Comparison of ENCODE assay signal across 1 cellular context in the genomic region with DNA sequence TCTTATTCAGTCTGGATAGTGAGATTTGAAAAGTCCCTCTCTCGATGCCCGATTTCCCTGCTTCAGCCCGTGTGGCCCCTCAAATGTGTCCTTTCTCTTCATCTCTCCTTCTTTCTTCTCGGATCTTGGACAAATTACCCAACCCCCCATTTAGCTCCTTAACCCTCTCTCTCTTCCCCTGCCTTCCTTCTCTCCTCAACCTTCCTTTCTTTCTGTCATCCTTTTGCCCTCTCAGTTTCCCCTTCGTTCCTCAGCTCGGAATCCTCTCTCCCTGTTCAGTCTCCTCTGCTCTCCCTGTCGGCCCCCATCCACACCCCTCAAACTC.
TF ChIP-seq lines count a peak whose summit lies in the region.

No MANE protein-coding gene starts in this region.

TF ChIP-seq in H1, 55 proteins besides CTCF, POLR2A, EP300 and RAD21:
- TF ChIP-seq RBBP5 (IDR thresholded peaks at IDR 0.05; ENCODE audit: borderline replicate concordance, low read depth, low read length) (no peak), NRF1 (IDR thresholded peaks at IDR 0.05; ENCODE audit: low read depth, low read length) (no peak), RFX5 (IDR thresholded peaks at IDR 0.05; ENCODE audit: borderline replicate concordance, low read depth, low read length) (no peak), POU5F1 (IDR thresholded peaks at IDR 0.05; ENCODE audit: low read depth, low read length) (no peak), TEAD4 (IDR thresholded peaks at IDR 0.05; ENCODE audit: low read depth, low read length) (no peak), BRCA1 (IDR thresholded peaks at IDR 0.05; ENCODE audit: low read depth, low read length) (no peak), CEBPB (IDR thresholded peaks at IDR 0.05; ENCODE audit: low read depth, low read length) (no peak), RNF2 (IDR thresholded peaks at IDR 0.05; ENCODE audit: borderline replicate concordance, low read depth, low read length, missing control alignments, poor library complexity, severe bottlenecking) (no peak), TBP (IDR thresholded peaks at IDR 0.05; ENCODE audit: low read depth, low read length) (no peak), CBX8 (IDR thresholded peaks at IDR 0.05; ENCODE audit: borderline replicate concordance, low read depth, low read length) (no peak), CTBP2 (IDR thresholded peaks at IDR 0.05; ENCODE audit: borderline replicate concordance, insufficient read depth, insufficient read length, low read length) (no peak), SIRT6 (IDR thresholded peaks at IDR 0.05; ENCODE audit: low read length) (no peak), CHD1 (IDR thresholded peaks at IDR 0.05; ENCODE audit: low read depth, low read length) (no peak), NANOG (IDR thresholded peaks at IDR 0.05; ENCODE audit: insufficient read depth, low read depth, low read length, poor library complexity, severe bottlenecking) (no peak), JUN (IDR thresholded peaks at IDR 0.05; ENCODE audit: low read depth, low read length) (no peak), KDM4A (IDR thresholded peaks at IDR 0.05; ENCODE audit: low read depth, low read length, severe bottlenecking) (no peak), FOSL1 (IDR thresholded peaks at IDR 0.05; ENCODE audit: insufficient read depth, low read depth, low read length) (no peak), KDM1A (IDR thresholded peaks at IDR 0.05; ENCODE audit: borderline replicate concordance, low read length) (no peak)
- TF ChIP-seq, protein P1, sequence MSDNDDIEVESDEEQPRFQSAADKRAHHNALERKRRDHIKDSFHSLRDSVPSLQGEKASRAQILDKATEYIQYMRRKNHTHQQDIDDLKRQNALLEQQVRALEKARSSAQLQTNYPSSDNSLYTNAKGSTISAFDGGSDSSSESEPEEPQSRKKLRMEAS (IDR thresholded peaks at IDR 0.05) = no peak
